In genomic region chr11:335779-336665, GRCh38 we compare ENCODE assay signal across 11 cellular contexts. TPM values are rescaled to one million over a fixed set of nuclear protein-coding genes. Genes with fewer than 3 reads are reported as not detected.
DNase-seq lines count a peak whose midpoint lies in the region; TF ChIP-seq lines count a peak whose summit lies in the region.
"Had no signal": no experiment of that assay in that cellular context is flagged by ENCODE, and none has a peak within 500 bp of the region (broad histone marks: within the 10 kb centered on the region; RNA-seq: fewer than 3 reads in every experiment).

No MANE protein-coding gene starts in this region.

- no peaks in the 10 kb centered on the region for H3K9me2 ChIP-seq in hepatocyte (replicated peaks; ENCODE audit: insufficient read depth)

- WGBS in adipose tissue, 3 donors, result 32 to 58% (median 36%) methylated on average over 16 of the region's 16 CpGs
- 51% methylated on average over 16 of the region's 16 CpGs for WGBS in hepatocyte (ENCODE audit: low lambda C conversion rate, missing lambda C conversion rate)

- H3K9ac ChIP-seq in rectal smooth muscle tissue (ENCODE audit: low read length), result no peak overlapping the region

- no peaks in the 10 kb centered on the region for H3K79me2 ChIP-seq in hepatocyte

- H3K4me2 ChIP-seq in hepatocyte, result peak overlapping the region; percentile 11

- no peaks in the 10 kb centered on the region for H4K20me1 ChIP-seq in hepatocyte (ENCODE audit: insufficient read depth, poor library complexity, severe bottlenecking)

- H3K36me3 ChIP-seq in hepatocyte (replicated peaks; ENCODE audit: insufficient read depth, low read depth) (no peaks in the 10 kb centered on the region), rectal smooth muscle tissue (ENCODE audit: control insufficient read depth, insufficient read depth, low read length) (no peaks in the 10 kb centered on the region)

- H3K4me3 ChIP-seq in hepatocyte, result no peak overlapping the region
- H3K4me3 ChIP-seq in rectal smooth muscle tissue (ENCODE audit: low read length), result no peak overlapping the region

- TF ChIP-seq CTCF in hepatocyte (IDR thresholded peaks at IDR 0.05; ENCODE audit: poor library complexity), result no peak

- H3K27me3 ChIP-seq in hepatocyte, result no peaks in the 10 kb centered on the region
- H3K27me3 ChIP-seq in rectal smooth muscle tissue (ENCODE audit: control insufficient read depth, insufficient read depth, low read length), result no peaks in the 10 kb centered on the region

- DNase-seq in GDM1 (lab: John Stamatoyannopoulos, UW) (peak; percentile 56), hepatocyte (ENCODE audit: low spot score) (peak; percentile 38), NCI-H510A treated with DMSO at 0.1 percent for 48 hours (lab: John Stamatoyannopoulos, UW) (no peak), NCI-H345 (lab: John Stamatoyannopoulos, UW) (no peak), NCI-H2107 (lab: John Stamatoyannopoulos, UW) (no peak), NCI-H1417 (lab: John Stamatoyannopoulos, UW) (no peak)
- DNase-seq: activated CD4-positive, alpha-beta memory T cell treated with anti-CD3 and anti-CD28 coated beads for 36 hours; EL; NCI-H2171 treated with DMSO at 0.1 percent for 48 hours had no signal

- peak overlapping the region; percentile 30 for H2AFZ ChIP-seq in hepatocyte

- no peaks in the 10 kb centered on the region for H3K9me3 ChIP-seq in hepatocyte (ENCODE audit: low read depth)

- H3K27ac ChIP-seq in adipose tissue (ENCODE audit: low read depth, low read length) (peak overlapping the region; percentile 14), hepatocyte (peak overlapping the region; percentile 93), rectal smooth muscle tissue (ENCODE audit: low read depth, low read length) (peak overlapping the region; percentile 3)

- H3K4me1 ChIP-seq in hepatocyte (ENCODE audit: insufficient read depth) (peaks cover 37% of the 10 kb centered on the region), rectal smooth muscle tissue (ENCODE audit: control insufficient read depth, insufficient read depth, low read length) (peaks cover 2% of the 10 kb centered on the region)

RNA-seq across cellular contexts. Expression of gene IFITM3, which starts 15.4 kb away (rescaled TPM):
- polyA plus RNA-seq in adipose tissue (1,000 to 10,000 TPM in 2 of 3 donors, 100 to 1,000 TPM in 1; 569 to 2,459 (median 1,570) TPM), hepatocyte (2,035 and 2,121 TPM in 2 replicates)
- total RNA-seq in hepatocyte, result 166 and 182 TPM in 2 replicates

RNA-seq across cellular contexts. Expression of gene IFITM1, which starts 22.2 kb away (rescaled TPM):
- polyA plus RNA-seq in adipose tissue, result 100 to 1,000 TPM in 2 of 3 donors, 10 to 100 TPM in 1; 84.7 to 356 (median 325) TPM
- total RNA-seq in hepatocyte, result 98.0 and 98.9 TPM in 2 replicates
- polyA plus RNA-seq in hepatocyte, result 159 and 201 TPM in 2 replicates

RNA-seq across cellular contexts. Expression of gene IFITM2, which starts 28.4 kb away (rescaled TPM):
- polyA plus RNA-seq in adipose tissue (1,000 to 10,000 TPM in 2 of 3 donors, 100 to 1,000 TPM in 1; 208 to 1,862 (median 1,191) TPM), hepatocyte (504 and 535 TPM in 2 replicates)
- 59.2 and 74.6 TPM in 2 replicates for total RNA-seq in hepatocyte

RNA-seq across cellular contexts. Expression of gene B4GALNT4, which starts 33.3 kb away (rescaled TPM):
- 1 to 10 TPM in 2 of 3 donors, under 1 TPM in 1; 0.99 to 3.8 (median 1.6) TPM for polyA plus RNA-seq in adipose tissue
- 27.8 and 38.8 TPM in 2 replicates for total RNA-seq in hepatocyte
- 30.0 and 44.6 TPM in 2 replicates for polyA plus RNA-seq in hepatocyte

RNA-seq across cellular contexts. Expression of gene IFITM5, which starts 36.7 kb away (rescaled TPM):
- polyA plus RNA-seq in adipose tissue (under 1 TPM in 1 of 3 donors, not detected in 2; 0.35 TPM), hepatocyte (0.36 TPM in 1 of 2 replicates, not detected in the other)
- total RNA-seq in hepatocyte, result not detected in 2 replicates
- total RNA-seq: activated CD4-positive, alpha-beta memory T cell treated with anti-CD3 and anti-CD28 coated beads for 36 hours had no signal

Comparison
In these comparisons a context has a peak if more than half of its experiments do, and no peak if none do; other contexts are left out.
1. DNase-seq: peak in GDM1 (single experiment) and hepatocyte (single experiment); none in NCI-H510A treated with DMSO at 0.1 percent for 48 hours (single experiment), NCI-H345 (single experiment), NCI-H2107 (single experiment) and NCI-H1417 (0 of 3).
2. H3K27ac ChIP-seq: peak in every context shown above with its lines; median percentile 93 in hepatocyte; 14 in adipose tissue; 3 in rectal smooth muscle tissue.